19 cellular contexts compared by ENCODE assay signal in genomic region chr1:100090471-100090870, GRCh38.
"Had no signal": no experiment of that assay in that cellular context is flagged by ENCODE, and none has a peak within 500 bp of the region (broad histone marks: within the 10 kb centered on the region; RNA-seq: fewer than 3 reads in every experiment).

No MANE protein-coding gene starts in this region.

- DNase-seq: colonic mucosa; effector CD4-positive, alpha-beta T cell; esophagus squamous epithelium; foreskin fibroblast; head of caudate nucleus; hippocampal formation; left colon; left ventricle myocardium superior; naive thymus-derived CD4-positive, alpha-beta T cell; nucleus accumbens; pancreas; psoas muscle; small intestine; stimulated activated CD4-positive, alpha-beta T cell treated with anti-CD3 and anti-CD28 coated beads, Interleukin-12 subunit alpha, Interleukin-12 subunit beta, amount 100 ng/mL, for 4 hours; stimulated activated naive CD4-positive, alpha-beta T cell treated with Interleukin-2 at 50 U/mL for 16 hours; trophoblast cell had no signal

- H3K36me3 ChIP-seq: colonic mucosa, pancreas had no signal

- H3K9me3 Mint-ChIP-seq: naive thymus-derived CD4-positive, alpha-beta T cell had no signal

- H3K4me3 ChIP-seq: colonic mucosa, esophagus squamous epithelium, gastroesophageal sphincter, lung, pancreas, psoas muscle had no signal

- ATAC-seq: gastroesophageal sphincter; left colon; left ventricle myocardium superior; naive thymus-derived CD4-positive, alpha-beta T cell; pancreas had no signal

- H3K27me3 ChIP-seq: colonic mucosa, esophagus squamous epithelium, gastroesophageal sphincter, pancreas had no signal

- H3K9me3 ChIP-seq: colonic mucosa, esophagus squamous epithelium, pancreas had no signal

- H3K4me3 Mint-ChIP-seq: naive thymus-derived CD4-positive, alpha-beta T cell had no signal

- H3K27ac ChIP-seq: colonic mucosa, epithelial cell of prostate, esophagus squamous epithelium, gastroesophageal sphincter, pancreas, psoas muscle had no signal

- H3K4me1 ChIP-seq: colonic mucosa, esophagus squamous epithelium, gastroesophageal sphincter, pancreas, psoas muscle had no signal

- H3K27me3 Mint-ChIP-seq: naive thymus-derived CD4-positive, alpha-beta T cell had no signal
